ENCODE assay signal across 8 cellular contexts in the genomic region with DNA sequence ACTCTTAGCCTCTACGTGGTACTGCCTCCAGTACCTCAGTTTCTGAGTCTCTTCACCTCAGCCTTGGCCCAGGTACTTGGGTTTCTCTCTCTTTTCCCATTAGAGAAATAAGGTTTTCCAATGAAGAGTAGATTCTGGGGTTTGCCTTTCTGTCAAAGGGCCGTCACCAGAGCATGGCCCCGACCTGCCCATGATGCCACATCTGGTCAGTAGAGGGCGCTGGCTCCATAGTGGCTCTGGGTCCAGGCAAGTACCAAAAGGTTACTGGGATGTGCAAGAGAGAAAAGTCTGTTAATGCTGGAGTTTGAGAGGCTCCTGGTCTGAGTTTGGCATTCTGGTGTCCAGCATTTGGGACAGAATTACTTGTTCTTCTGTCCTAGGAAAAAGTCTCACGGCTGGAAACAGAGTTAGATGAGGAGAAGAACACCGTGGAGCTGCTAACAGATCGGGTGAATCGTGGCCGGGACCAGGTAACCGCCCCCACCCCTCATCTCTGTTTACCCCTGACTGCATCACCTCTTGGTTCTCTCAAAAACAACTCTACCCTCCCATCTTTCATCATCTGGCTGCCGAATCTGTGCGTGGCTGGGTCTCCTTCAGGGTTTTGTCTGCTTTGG. TPM values are rescaled to one million over a fixed set of nuclear protein-coding genes. Genes with fewer than 3 reads are reported as not detected.
DNase-seq lines count a peak whose midpoint lies in the region; FAIRE-seq and TF ChIP-seq lines count a peak whose summit lies in the region.

No MANE protein-coding gene starts in this region.

- H3K36me3 ChIP-seq in colonic mucosa: no peaks in the 10 kb centered on the region

- no peak for FAIRE-seq in urothelium cell line (lab: Jason Lieb, UNC)

- WGBS in lower leg skin, 2 donors: 55 to 56% methylated on average over 12 of the region's 12 CpGs

- TF ChIP-seq CTCF in colonic mucosa (IDR thresholded peaks at IDR 0.05) (peak; percentile 95), lower leg skin (IDR thresholded peaks at IDR 0.05) (peak in 1 of 3 donors; percentile 26)

- no peak overlapping the region for H3K27ac ChIP-seq in colonic mucosa

- no peak overlapping the region for H3K4me3 ChIP-seq in colonic mucosa
- H3K4me3 ChIP-seq in lower leg skin (ENCODE audit: low read depth, poor library complexity, severe bottlenecking): no peak overlapping the region

- intact Hi-C loops in colonic mucosa (cut with DNase I) (loop anchor here (5.0 to 10.0 kb wide), 3 partner anchors 77 to 198 kb away; a partner anchor contains a TSS), lower leg skin (cut with DNase I; ENCODE audit: low total_unique reads) (loop anchor here (5.0 to 10.0 kb wide), 2 partner anchors 198 to 300 kb away; a partner anchor contains a TSS)

- no peaks in the 10 kb centered on the region for H3K4me1 ChIP-seq in colonic mucosa

- no peaks in the 10 kb centered on the region for H3K9me3 ChIP-seq in colonic mucosa

- DNase-seq in AG08396 (ENCODE audit: low spot score): peak; percentile 82
- peak; percentile 60 for DNase-seq in GM19240 (ENCODE audit: insufficient read length, low spot score)
- peak; percentile 56 for DNase-seq in NCI-H345 treated with DMSO at 0.1 percent for 48 hours (lab: John Stamatoyannopoulos, UW; ENCODE audit: unreplicated experiment)
- peak; percentile 88 for DNase-seq in activated CD4-positive, alpha-beta T cell treated with anti-CD3 and anti-CD28 coated beads for 48 hours
- peak; percentile 86 for DNase-seq in colonic mucosa
- DNase-seq in lower leg skin (ENCODE audit: low spot score in 2 of 2): peak; percentile 76 to 96
- DNase-seq in stimulated activated CD8-positive, alpha-beta memory T cell treated with anti-CD3 and anti-CD28 coated beads, Interleukin-15, amount 100 ng/mL, for 24 hours (ENCODE audit: low read depth): peak; percentile 56
- DNase-seq in urothelium cell line (ENCODE audit: low spot score): no peak

- H3K27me3 ChIP-seq in colonic mucosa: no peaks in the 10 kb centered on the region

- no peak for TF ChIP-seq POLR2A in lower leg skin (IDR thresholded peaks at IDR 0.05)

- no peak overlapping the region for H3K9ac ChIP-seq in colonic mucosa (ENCODE audit: low read depth in 2 of 2, low read length in 2 of 2)

RNA-seq across cellular contexts. Expression of a gene that starts 5.3 kb away (rescaled TPM):
- total RNA-seq in colonic mucosa (10 to 100 TPM; 25.5 to 40.6 TPM), lower leg skin (100 to 1,000 TPM; 140 to 186 (median 161) TPM)

RNA-seq across cellular contexts. Expression of a gene that starts 23.6 kb away (rescaled TPM):
- 100 to 1,000 TPM; 118 to 148 TPM for total RNA-seq in colonic mucosa
- 10 to 100 TPM; 33.6 to 71.0 (median 44.6) TPM for total RNA-seq in lower leg skin
